1 cellular context compared by ENCODE assay signal in the genomic region with DNA sequence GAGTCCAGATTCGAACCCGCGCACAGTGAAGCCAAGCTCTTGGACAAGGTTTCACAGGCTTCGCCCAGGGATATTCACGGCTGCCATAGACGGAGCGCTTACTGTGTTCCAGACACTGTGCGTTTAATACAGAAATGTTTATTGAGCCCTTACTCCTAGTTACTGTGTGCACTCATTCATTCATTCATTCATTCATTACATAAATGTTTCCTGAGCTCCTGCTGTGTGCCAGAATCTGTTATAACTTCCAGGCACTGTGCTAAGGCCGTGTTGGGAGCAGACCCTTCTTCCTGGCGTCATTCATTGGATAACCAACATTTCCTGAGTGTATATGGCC.
TF ChIP-seq lines count a peak whose summit lies in the region.

No MANE protein-coding gene starts in this region.

TF ChIP-seq in endothelial cell of umbilical vein, 7 proteins besides CTCF, POLR2A, EP300 and RAD21 (continued from another document):
- TF ChIP-seq FOS (IDR thresholded peaks at IDR 0.05; ENCODE audit: borderline replicate concordance, insufficient read depth, low read length) (no peak), POLR2AphosphoS5 (IDR thresholded peaks at IDR 0.05; ENCODE audit: insufficient read depth, low read depth, low read length) (no peak), EZH2 (IDR thresholded peaks at IDR 0.05; ENCODE audit: borderline replicate concordance, low read depth, low read length, severe bottlenecking) (no peak), MYC (IDR thresholded peaks at IDR 0.05; ENCODE audit: low read depth, low read length) (no peak)
- TF ChIP-seq, protein P1, sequence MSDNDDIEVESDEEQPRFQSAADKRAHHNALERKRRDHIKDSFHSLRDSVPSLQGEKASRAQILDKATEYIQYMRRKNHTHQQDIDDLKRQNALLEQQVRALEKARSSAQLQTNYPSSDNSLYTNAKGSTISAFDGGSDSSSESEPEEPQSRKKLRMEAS (IDR thresholded peaks at IDR 0.05; ENCODE audit: insufficient read depth, insufficient read length), result no peak
